In genomic region chr6:142232206-142233044, GRCh38 we compare ENCODE assay signal across 8 cellular contexts.
A peak's percentile ranks its signal among the peaks of the same experiment; 100 is the strongest.
DNase-seq lines count a peak whose midpoint lies in the region; ATAC-seq, FAIRE-seq and TF ChIP-seq lines count a peak whose summit lies in the region.
"Not testable (repeated sequence)": the region's sequence is repeated elsewhere in the genome, so short reads cannot be mapped to it uniquely, and the experiment has no call there.

No MANE protein-coding gene starts in this region.

- not testable (repeated sequence) for H3K9ac ChIP-seq in astrocyte (ENCODE audit: low read length)

- peak overlapping the region; percentile 0 for H2AFZ ChIP-seq in astrocyte (ENCODE audit: low read depth, low read length)
- not testable (repeated sequence) for H2AFZ ChIP-seq in hepatocyte; osteoblast (ENCODE audit: low read length)

- H4K20me1 ChIP-seq in astrocyte (ENCODE audit: insufficient read depth, low read length); hepatocyte (ENCODE audit: insufficient read depth, poor library complexity, severe bottlenecking); osteoblast (ENCODE audit: insufficient read depth, low read length): not testable (repeated sequence)

- not testable (repeated sequence) for H3K9me3 ChIP-seq in astrocyte (ENCODE audit: insufficient read depth, low read depth, low read length); hepatocyte (ENCODE audit: low read depth); osteoblast (ENCODE audit: low read depth, low read length); thyroid gland

- DNase-seq in NCI-H526 treated with DMSO at 0.1 percent for 48 hours (lab: John Stamatoyannopoulos, UW) = peak; percentile 16
- peak; percentile 37 for DNase-seq in activated CD4-positive, alpha-beta T cell treated with anti-CD3 and anti-CD28 coated beads for 48 hours
- DNase-seq in astrocyte (ENCODE audit: low read depth) = peak; percentile 33
- DNase-seq in hepatocyte (ENCODE audit: low spot score) = peak; percentile 78
- DNase-seq in osteoblast (ENCODE audit: insufficient read length, low spot score, missing footprints) = not testable (repeated sequence)
- peak; percentile 22 to 30 for DNase-seq in thyroid gland

- not testable (repeated sequence) for H3K4me3 ChIP-seq in astrocyte (ENCODE audit: insufficient read depth, low read depth, low read length); hepatocyte; osteoblast (ENCODE audit: insufficient read depth, low read length); thyroid gland (replicated peaks in 1 of 3)

- H3K4me1 ChIP-seq in astrocyte (ENCODE audit: insufficient read depth, low read length); hepatocyte (ENCODE audit: insufficient read depth); osteoblast (ENCODE audit: insufficient read depth, low read length); thyroid gland: not testable (repeated sequence)

- not testable (repeated sequence) for FAIRE-seq in astrocyte (lab: Jason Lieb, UNC)

- not testable (repeated sequence) for H3K27me3 ChIP-seq in astrocyte (ENCODE audit: insufficient read depth, low read length); hepatocyte; osteoblast (ENCODE audit: insufficient read depth, low read length); thyroid gland

- 53% methylated on average over 12 of the region's 12 CpGs for WGBS in hepatocyte (ENCODE audit: low lambda C conversion rate, missing lambda C conversion rate)
- WGBS in thyroid gland, 2 donors = 27 to 31% methylated on average over 11 to 12 of the region's 12 CpGs

- H3K27ac ChIP-seq in astrocyte (ENCODE audit: low read depth, low read length); hepatocyte; osteoblast (ENCODE audit: low read depth, low read length); thyroid gland: not testable (repeated sequence)

- not testable (repeated sequence) for H3K27me3 Mint-ChIP-seq in astrocyte (ENCODE audit: low read depth, unreplicated experiment)

- not testable (repeated sequence) for H3K79me2 ChIP-seq in astrocyte (ENCODE audit: insufficient read depth, low read length); hepatocyte; osteoblast (ENCODE audit: insufficient read depth, low read length)

- ATAC-seq in HG03280 (IDR thresholded peaks at IDR 0.05; ENCODE audit: unreplicated experiment) = peak; percentile 71

- intact Hi-C loops in thyroid gland (cut with DNase I) = not testable (repeated sequence)

- not testable (repeated sequence) for H3K36me3 Mint-ChIP-seq in astrocyte (ENCODE audit: low read depth, unreplicated experiment)

- H3K4me2 ChIP-seq in astrocyte (ENCODE audit: low read length) (peak overlapping the region; percentile 42), hepatocyte (peak overlapping the region; percentile 63)
- not testable (repeated sequence) for H3K4me2 ChIP-seq in osteoblast (ENCODE audit: insufficient read depth, low read length)

- H3K9me2 ChIP-seq in hepatocyte (replicated peaks; ENCODE audit: insufficient read depth) = not testable (repeated sequence)

- not testable (repeated sequence) for H3K4me3 Mint-ChIP-seq in astrocyte (ENCODE audit: unreplicated experiment)

- peak; percentile 39 for TF ChIP-seq CTCF in GM12873 (IDR thresholded peaks at IDR 0.05; ENCODE audit: insufficient read depth, low read depth, low read length, missing control alignments)
- TF ChIP-seq CTCF in astrocyte (IDR thresholded peaks at IDR 0.05; ENCODE audit: insufficient read depth, low read depth, low read length) = peak; percentile 28
- TF ChIP-seq CTCF in hepatocyte (IDR thresholded peaks at IDR 0.05; ENCODE audit: poor library complexity) = peak; percentile 63
- TF ChIP-seq CTCF in osteoblast (IDR thresholded peaks at IDR 0.05; ENCODE audit: extremely low read depth, low read depth, low read length) = peak; percentile 12
- peak in 1 of 6 experiments; percentile 25 for TF ChIP-seq CTCF in thyroid gland (IDR thresholded peaks at IDR 0.05)

- H3K27ac Mint-ChIP-seq in astrocyte (ENCODE audit: unreplicated experiment) = not testable (repeated sequence)

- peaks cover 18% of the 10 kb centered on the region for H3K9me3 Mint-ChIP-seq in astrocyte (ENCODE audit: unreplicated experiment)

- TF ChIP-seq POLR2A in thyroid gland (IDR thresholded peaks at IDR 0.05) = not testable (repeated sequence)

- not testable (repeated sequence) for H3K36me3 ChIP-seq in astrocyte (ENCODE audit: insufficient read depth, low read length); hepatocyte (replicated peaks; ENCODE audit: insufficient read depth, low read depth); osteoblast (ENCODE audit: insufficient read depth, low read length); thyroid gland

- H3K4me1 Mint-ChIP-seq in astrocyte (ENCODE audit: low read depth, unreplicated experiment) = not testable (repeated sequence)
